8 cellular contexts compared by ENCODE assay signal in genomic region chr10:27240891-27241639, GRCh38. TPM values are rescaled to one million over a fixed set of nuclear protein-coding genes. Genes with fewer than 3 reads are reported as not detected.
DNase-seq lines count a peak whose midpoint lies in the region; ATAC-seq and TF ChIP-seq lines count a peak whose summit lies in the region.

No MANE protein-coding gene starts in this region.

- H3K9ac ChIP-seq in ES-I3 (ENCODE audit: low read depth, low read length) (peak overlapping the region; percentile 64), HUES48 (ENCODE audit: low read depth, low read length) (peak overlapping the region; percentile 19; the same call in 1 of the 2 replicates)

- no peaks in the 10 kb centered on the region for H3K36me3 ChIP-seq in ES-I3 (ENCODE audit: insufficient read depth, low read length)
- H3K36me3 ChIP-seq in HUES48 (ENCODE audit: control insufficient read depth, insufficient read depth, low read length) = no peaks in the 10 kb centered on the region
- no peaks in the 10 kb centered on the region for H3K36me3 ChIP-seq in WERI-Rb-1
- H3K36me3 ChIP-seq in upper lobe of left lung = no peaks in the 10 kb centered on the region

- H3K4me1 ChIP-seq in ES-I3 (ENCODE audit: insufficient read depth, low read length) (no peaks in the 10 kb centered on the region), HUES48 (ENCODE audit: control insufficient read depth, insufficient read depth, low read length) (0 out of 2 replicates have a peak, but pooled peaks cover 3% of the 10 kb centered on the region), mononuclear cell (ENCODE audit: insufficient read depth, low read length) (peaks cover 24% of the 10 kb centered on the region), upper lobe of left lung (peaks cover 16 to 28% (median 21%) of the 10 kb centered on the region in 4 donors)

- H3K27me3 ChIP-seq in HUES48 (ENCODE audit: control insufficient read depth, insufficient read depth, low read length) (no peaks in the 10 kb centered on the region), WERI-Rb-1 (ENCODE audit: insufficient read depth, low read depth, severe bottlenecking) (no peaks in the 10 kb centered on the region), mononuclear cell (ENCODE audit: insufficient read depth, low read length) (no peaks in the 10 kb centered on the region), upper lobe of left lung (no peaks in the 10 kb centered on the region)

- H3K27ac ChIP-seq in HUES48 (ENCODE audit: low read depth, low read length) (peak overlapping the region; percentile 93), WERI-Rb-1 (peak overlapping the region; percentile 77), upper lobe of left lung (peak overlapping the region; percentile 97 to 99 (median 98))

- TF ChIP-seq CTCF in WERI-Rb-1 (IDR thresholded peaks at IDR 0.05; ENCODE audit: low read depth, low read length) (no peak), epithelial cell of proximal tubule (conservative IDR thresholded peaks at IDR 0.05; ENCODE audit: low read depth, low read length) (no peak), upper lobe of left lung (IDR thresholded peaks at IDR 0.05) (peak in 1 of 6 experiments; percentile 9)

- H3K4me3 ChIP-seq in HUES48 (ENCODE audit: low read depth, low read length) (peak overlapping the region; percentile 98), WERI-Rb-1 (ENCODE audit: low read depth, low read length) (peak overlapping the region; percentile 80), epithelial cell of proximal tubule (ENCODE audit: low read depth, low read length) (peak overlapping the region; percentile 63), mononuclear cell (ENCODE audit: low read length) (peak overlapping the region; percentile 69), upper lobe of left lung (peak overlapping the region; percentile 73 to 87 (median 78))

- 9 to 11% methylated on average over 9 to 36 of the region's 49 CpGs for WGBS in upper lobe of left lung, 2 donors

- no peak for TF ChIP-seq EP300 in upper lobe of left lung (IDR thresholded peaks at IDR 0.05)

- peak; percentile 9 for ATAC-seq in GM21381 (IDR thresholded peaks at IDR 0.05; ENCODE audit: unreplicated experiment)
- ATAC-seq in upper lobe of left lung (ENCODE audit: low FRiP score in 2 of 2) = peak; percentile 9 to 33

- H3K9me3 ChIP-seq in ES-I3 (ENCODE audit: control insufficient read depth, insufficient read depth, low read length) = no peaks in the 10 kb centered on the region
- H3K9me3 ChIP-seq in HUES48 (ENCODE audit: control insufficient read depth, insufficient read depth, low read length) = no peaks in the 10 kb centered on the region
- H3K9me3 ChIP-seq in WERI-Rb-1 (ENCODE audit: severe bottlenecking) = no peaks in the 10 kb centered on the region
- H3K9me3 ChIP-seq in mononuclear cell (ENCODE audit: low read depth, low read length) = no peaks in the 10 kb centered on the region
- H3K9me3 ChIP-seq in upper lobe of left lung = no peaks in the 10 kb centered on the region

- TF ChIP-seq POLR2A in upper lobe of left lung (IDR thresholded peaks at IDR 0.05) = peak in 1 of 4 donors; percentile 5

- DNase-seq in WERI-Rb-1 (no peak), epithelial cell of proximal tubule (ENCODE audit: low read depth) (no peak), upper lobe of left lung (peak in 1 of 2 donors; percentile 54), NCI-H1436 (lab: John Stamatoyannopoulos, UW) (no peak)

RNA-seq across cellular contexts. Expression of gene ACBD5, which starts 0.5 kb away (rescaled TPM):
- total RNA-seq in epithelial cell of proximal tubule (19.4 and 25.2 TPM in 2 replicates), mononuclear cell (35.8 TPM), upper lobe of left lung (10 to 100 TPM; 13.3 to 34.2 (median 22.4) TPM)
